1 cellular context compared by ENCODE assay signal in genomic region chr6:3379482-3380060, GRCh38.
TF ChIP-seq lines count a peak whose summit lies in the region.

No MANE protein-coding gene starts in this region.

TF ChIP-seq in HCT116, 20 proteins besides CTCF, POLR2A, EP300 and RAD21 (continued from another document):
- TF ChIP-seq ATF3 (IDR thresholded peaks at IDR 0.05) (no peak), SIN3A (IDR thresholded peaks at IDR 0.05; ENCODE audit: low read depth) (no peak), ZBTB33 (IDR thresholded peaks at IDR 0.05; ENCODE audit: extremely low read depth, insufficient replicate concordance, low read length) (no peak), YY1 (IDR thresholded peaks at IDR 0.05; ENCODE audit: extremely low read depth, insufficient replicate concordance, low read depth, low read length) (no peak), REST (IDR thresholded peaks at IDR 0.05; ENCODE audit: low read depth) (no peak), JUND (IDR thresholded peaks at IDR 0.05) (no peak), EZH2 (IDR thresholded peaks at IDR 0.05) (no peak), TCF7L2 (IDR thresholded peaks at IDR 0.05; ENCODE audit: borderline replicate concordance, extremely low read depth, insufficient read depth, insufficient read length) (no peak), SP1 (IDR thresholded peaks at IDR 0.05; ENCODE audit: low read depth) (no peak), EZH2phosphoT487 (IDR thresholded peaks at IDR 0.05; ENCODE audit: borderline replicate concordance) (no peak), CEBPB (IDR thresholded peaks at IDR 0.05; ENCODE audit: low read depth) (no peak), MAX (IDR thresholded peaks at IDR 0.05) (no peak), SRF (IDR thresholded peaks at IDR 0.05; ENCODE audit: low read depth) (no peak), POLR2AphosphoS5 (IDR thresholded peaks at IDR 0.05; ENCODE audit: low read depth, low read length) (no peak)
TF ChIP-seq in HCT116: peak in this region for 0.
